Comparison of ENCODE assay signal across 1 cellular context in the genomic region with DNA sequence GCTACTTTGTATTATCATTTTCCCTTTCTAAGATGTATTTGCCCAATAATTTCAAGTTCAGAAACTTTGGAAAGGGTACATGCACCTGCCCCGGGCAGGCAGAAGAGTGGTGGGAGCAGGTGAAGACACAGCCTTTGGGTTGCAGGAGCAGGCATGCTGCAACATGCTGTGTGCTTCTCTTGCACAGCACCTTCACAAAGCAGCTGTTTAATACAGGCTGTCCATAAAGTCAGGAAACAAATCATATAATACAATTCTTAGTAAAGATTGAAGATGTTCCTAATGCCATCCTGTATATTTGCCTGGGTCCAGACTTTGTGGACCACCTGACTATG.
TF ChIP-seq lines count a peak whose summit lies in the region.

No MANE protein-coding gene starts in this region.

TF ChIP-seq in HEK293, 187 proteins besides CTCF, POLR2A, EP300 and RAD21 (continued from another document):
- TF ChIP-seq, protein P1, sequence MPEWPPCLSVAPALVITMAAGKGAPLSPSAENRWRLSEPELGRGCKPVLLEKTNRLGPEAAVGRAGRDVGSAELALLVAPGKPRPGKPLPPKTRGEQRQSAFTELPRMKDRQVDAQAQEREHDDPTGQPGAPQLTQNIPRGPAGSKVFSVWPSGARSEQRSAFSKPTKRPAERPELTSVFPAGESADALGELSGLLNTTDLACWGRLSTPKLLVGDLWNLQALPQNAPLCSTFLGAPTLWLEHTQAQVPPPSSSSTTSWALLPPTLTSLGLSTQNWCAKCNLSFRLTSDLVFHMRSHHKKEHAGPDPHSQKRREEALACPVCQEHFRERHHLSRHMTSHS (tag by site-specific recombination; IDR thresholded peaks at IDR 0.05) = no peak
